In the genomic region with DNA sequence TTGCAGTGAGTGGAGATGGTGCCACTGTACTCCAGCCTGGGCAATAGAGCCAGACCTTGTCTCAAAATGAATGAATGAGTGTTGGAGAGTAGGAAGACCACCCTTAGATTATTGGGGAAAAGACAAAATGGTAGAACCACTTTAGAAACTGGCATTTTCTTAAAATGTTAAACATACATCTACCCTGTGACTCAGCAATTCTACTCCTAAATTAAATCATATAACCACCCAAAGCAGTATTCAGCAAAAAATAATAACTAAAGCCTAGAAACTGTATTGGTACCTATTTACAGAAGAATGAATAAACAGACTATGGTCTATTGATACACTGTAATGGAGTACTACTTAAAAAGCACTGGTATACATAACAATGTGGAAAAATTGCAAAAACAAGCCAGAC, we compare ENCODE assay signal across 25 cellular contexts. TPM values are rescaled to one million over a fixed set of nuclear protein-coding genes. Genes with fewer than 3 reads are reported as not detected.
DNase-seq lines count a peak whose midpoint lies in the region; ATAC-seq, FAIRE-seq and TF ChIP-seq lines count a peak whose summit lies in the region.
"Had no signal": no experiment of that assay in that cellular context is flagged by ENCODE, and none has a peak within 500 bp of the region (broad histone marks: within the 10 kb centered on the region; RNA-seq: fewer than 3 reads in every experiment).

No MANE protein-coding gene starts in this region.

- H3K9ac ChIP-seq in K562 (ENCODE audit: insufficient read depth in 1 of 2, low read depth in 2 of 2, low read length in 2 of 2), result no peak overlapping the region
- H3K9ac ChIP-seq: BLaER1 treated with 17β-estradiol and CSF1 and Interleukin-3, amounts not matched to agents 10 nM and 100 nM had no signal

- TF ChIP-seq POLR2A in A549 (IDR thresholded peaks at IDR 0.05; ENCODE audit: low read length), result no peak
- no peak for TF ChIP-seq POLR2A in K562 (conservative IDR thresholded peaks at IDR 0.05)
- no peak for TF ChIP-seq POLR2A in prostate gland (IDR thresholded peaks at IDR 0.05)

- H3F3A ChIP-seq in GM23338 (replicated peaks; ENCODE audit: low read depth), result no peaks in the 10 kb centered on the region

- H3K9me3 ChIP-seq in A549, result peaks cover 8% of the 10 kb centered on the region
- H3K9me3 ChIP-seq in K562 (replicated peaks; ENCODE audit: control insufficient read depth, insufficient read depth, low read depth, low read length), result peaks cover 10% of the 10 kb centered on the region
- H3K9me3 ChIP-seq in prostate gland, result no peaks in the 10 kb centered on the region
- H3K9me3 ChIP-seq: Caco-2 had no signal

- no peaks in the 10 kb centered on the region for H3K27me3 ChIP-seq in GM23338 (ENCODE audit: insufficient read depth)
- H3K27me3 ChIP-seq in K562 (ENCODE audit: control insufficient read depth in 2 of 2, insufficient read depth in 2 of 2, low read length in 2 of 2), result no peaks in the 10 kb centered on the region
- no peaks in the 10 kb centered on the region for H3K27me3 ChIP-seq in prostate gland (replicated peaks; ENCODE audit: insufficient read depth)
- H3K27me3 ChIP-seq: BLaER1 treated with 17β-estradiol and CSF1 and Interleukin-3, amounts not matched to agents 10 nM and 100 nM had no signal

- peaks cover 16% of the 10 kb centered on the region for H3K4me1 Mint-ChIP-seq in GM23338
- H3K4me1 Mint-ChIP-seq: B cell had no signal

- H3K9me2 ChIP-seq in GM23338 (ENCODE audit: insufficient read depth), result no peaks in the 10 kb centered on the region

- ATAC-seq in A549, result no peak
- ATAC-seq in GM23338, result no peak
- ATAC-seq in K562, result no peak
- ATAC-seq: CD8-positive, alpha-beta T cell; GM12878 had no signal

- H3K27ac Mint-ChIP-seq in GM23338, result peak overlapping the region; percentile 34
- H3K27ac Mint-ChIP-seq: B cell; CD4-positive, alpha-beta T cell; CD8-positive, alpha-beta T cell had no signal

- TF ChIP-seq CTCF in A549 (IDR thresholded peaks at IDR 0.05) (no peak), GM23338 (conservative IDR thresholded peaks at IDR 0.05; ENCODE audit: low read depth in 2 of 2) (no peak), K562 (IDR thresholded peaks at IDR 0.05 in 2 of 3, conservative IDR thresholded peaks at IDR 0.05 in 1 of 3; ENCODE audit: insufficient read depth in 2 of 3, low read depth in 1 of 3, low read length in 3 of 3) (no peak), prostate gland (IDR thresholded peaks at IDR 0.05) (no peak)

- DNase-seq in A549 (ENCODE audit: low read depth in 1 of 2, low spot score in 1 of 2), result no peak
- no peak for DNase-seq in GM23338 (ENCODE audit: low spot score)
- no peak for DNase-seq in K562 (ENCODE audit: extremely low read depth in 1 of 4, low spot score in 3 of 4)
- no peak for DNase-seq in NCI-H526 treated with DMSO at 0.1 percent for 48 hours (lab: John Stamatoyannopoulos, UW)
- DNase-seq in prostate gland (ENCODE audit: low spot score), result no peak
- DNase-seq: 8988T; AML-193; Caco-2; Calu3; CD4-positive, alpha-beta T cell; CD8-positive, alpha-beta T cell; DMS 273 treated with DMSO at 0.1 percent for 48 hours; DMS153; DMS53; DMS79; DND-41; EL; GDM1 had no signal

- no peak overlapping the region for H3K4me3 Mint-ChIP-seq in GM23338
- H3K4me3 Mint-ChIP-seq: B cell; CD4-positive, alpha-beta T cell; CD8-positive, alpha-beta T cell had no signal

- TF ChIP-seq RAD21 in A549 (conservative IDR thresholded peaks at IDR 0.05 in 1 of 2, IDR thresholded peaks at IDR 0.05 in 1 of 2) (no peak), K562 (CRISPR knock-in tag; conservative IDR thresholded peaks at IDR 0.05 in 1 of 2, IDR thresholded peaks at IDR 0.05 in 1 of 2) (no peak)

- H3K36me3 ChIP-seq in GM23338 (ENCODE audit: insufficient read depth), result peaks cover 36% of the 10 kb centered on the region; the same call in 1 of the 2 replicates
- H3K36me3 ChIP-seq in K562 (ENCODE audit: control insufficient read depth, insufficient read depth, low read length), result peaks cover 85% of the 10 kb centered on the region
- H3K36me3 ChIP-seq in prostate gland, result no peaks in the 10 kb centered on the region

- intact Hi-C loops in K562 (cut with micrococcal nuclease) (no loop called here), prostate gland (cut with DNase I) (no loop called here)

- H3K4me2 ChIP-seq in A549, result no peak overlapping the region
- no peak overlapping the region for H3K4me2 ChIP-seq in GM23338
- H3K4me2 ChIP-seq in K562 (ENCODE audit: insufficient read depth, low read length), result no peak overlapping the region
- H3K4me2 ChIP-seq: BLaER1 treated with 17β-estradiol and CSF1 and Interleukin-3, amounts not matched to agents 10 nM and 100 nM had no signal

- TF ChIP-seq EP300 in A549 (IDR thresholded peaks at IDR 0.05), result no peak
- TF ChIP-seq EP300 in K562 (IDR thresholded peaks at IDR 0.05; ENCODE audit: low read length), result no peak

- H4K20me1 ChIP-seq in GM23338 (replicated peaks; ENCODE audit: insufficient read depth), result no peaks in the 10 kb centered on the region; the same call in 1 of the 2 replicates
- no peaks in the 10 kb centered on the region for H4K20me1 ChIP-seq in K562 (replicated peaks; ENCODE audit: control insufficient read depth, insufficient read depth, low read length)
- H4K20me1 ChIP-seq: BLaER1 treated with 17β-estradiol and CSF1 and Interleukin-3, amounts not matched to agents 10 nM and 100 nM had no signal

- POLR2A ChIA-PET in A549 (lab: Yijun Ruan, JAX), result no interaction called here
- POLR2A ChIA-PET in K562 (lab: Yijun Ruan, JAX), result interaction anchor here (1.2 to 2.3 kb wide), 2 partner anchors 8 to 14 kb away, joined by 3 to 7 read pairs; a partner anchor contains a TSS

- no peaks in the 10 kb centered on the region for H3K9me1 ChIP-seq in K562 (ENCODE audit: control insufficient read depth, insufficient read depth, low read length)

- no peaks in the 10 kb centered on the region; the same call in 2 of the 3 replicates for H3K9me3 Mint-ChIP-seq in GM23338
- H3K9me3 Mint-ChIP-seq: CD4-positive, alpha-beta T cell; CD8-positive, alpha-beta T cell had no signal

- H2AFZ ChIP-seq in GM23338, result no peak overlapping the region
- no peak overlapping the region for H2AFZ ChIP-seq in K562 (ENCODE audit: low read depth, low read length)

- H3K27me3 Mint-ChIP-seq in GM23338 (ENCODE audit: insufficient read depth, low read depth, poor library complexity), result no peaks in the 10 kb centered on the region
- H3K27me3 Mint-ChIP-seq: B cell; CD4-positive, alpha-beta T cell had no signal

- H3K4me3 ChIP-seq in A549 (no peak overlapping the region), GM23338 (no peak overlapping the region), K562 (no peak overlapping the region), prostate gland (no peak overlapping the region)
- H3K4me3 ChIP-seq: BLaER1 treated with 17β-estradiol and CSF1 and Interleukin-3, amounts not matched to agents 10 nM and 100 nM; GM12878 had no signal

- H3K27ac ChIP-seq in A549 (peak overlapping the region in 1 of 2 experiments; percentile 43; a peak in 2 of 6 replicates), GM23338 (ENCODE audit: low read depth) (no peak overlapping the region), K562 (ENCODE audit: extremely low read depth, low read depth, low read length) (no peak overlapping the region), prostate gland (no peak overlapping the region)
- H3K27ac ChIP-seq: C4-2B had no signal

- H3K36me3 Mint-ChIP-seq in GM23338 (ENCODE audit: low read depth), result peaks cover 60% of the 10 kb centered on the region

- no TSS peak for BruUV-seq in K562 (replicated peaks; lab: Mats Ljungman, UMichigan)

- no peak for FAIRE-seq in A549 (lab: Jason Lieb, UNC)
- FAIRE-seq in K562 (lab: Jason Lieb, UNC), result no peak
- FAIRE-seq: A204.1, GM12878, GM12892, GM18507 had no signal

- CTCF ChIA-PET in A549 (lab: Yijun Ruan, JAX), result interaction anchor here (1.0 to 1.1 kb wide), 2 partner anchors 630 to 708 kb away, joined by 3 to 4 read pairs; no protein-coding TSS in a partner anchor
- CTCF ChIA-PET in K562 (lab: Yijun Ruan, JAX; ENCODE audit: low intra/inter-chr PET ratio), result no interaction called here

- H3K4me1 ChIP-seq in A549, result no peaks in the 10 kb centered on the region
- H3K4me1 ChIP-seq in GM23338 (ENCODE audit: insufficient read depth), result peaks cover 14% of the 10 kb centered on the region
- no peaks in the 10 kb centered on the region for H3K4me1 ChIP-seq in K562 (replicated peaks in 1 of 2; ENCODE audit: control insufficient read depth in 2 of 2, insufficient read depth in 2 of 2, low read length in 2 of 2)
- no peaks in the 10 kb centered on the region for H3K4me1 ChIP-seq in prostate gland (replicated peaks)
- H3K4me1 ChIP-seq: BLaER1 treated with 17β-estradiol and CSF1 and Interleukin-3, amounts not matched to agents 10 nM and 100 nM; Caco-2 had no signal

- in situ Hi-C loops in K562 (cut with MboI), result loop anchor here (10.0 kb wide), 1 partner anchor 1694 kb away; no protein-coding TSS in a partner anchor

- H3K79me2 ChIP-seq in GM23338 (replicated peaks; ENCODE audit: insufficient read depth), result peaks cover 8% of the 10 kb centered on the region
- H3K79me2 ChIP-seq in K562 (ENCODE audit: control insufficient read depth, insufficient read depth, low read length), result no peaks in the 10 kb centered on the region

RNA-seq across cellular contexts. Expression of a gene that starts 9.1 kb away (rescaled TPM):
- polyA plus RNA-seq in A549 (2011; rRNA removed) (91.9 and 118 TPM in 2 replicates), A549 (2017; fragmentation: RNase III; extraction: RNeasy Plus Mini Kit Qiagen cat#74134 plus additional on column Dnase treatment) (98.0 to 103 TPM (median 101 TPM) in 3 replicates), GM23338 (2016; fragmentation: Nextera tagmentation; extraction: Ambion mirVana) (63.3 and 68.7 TPM in 2 replicates), K562 (2011; rRNA removed) (184 and 231 TPM in 2 replicates), K562 (2014; fragmentation: Illumina TruSeq; extraction: Trizol) (155 and 170 TPM in 2 replicates), K562 (2014; fragmentation: Nextera tagmentation; extraction: Ambion mirVana) (100 to 1,000 TPM; 355 to 429 TPM), K562 (2014; rRNA removed) (124 and 138 TPM in 2 replicates)
- 57.8 and 58.2 TPM in 2 replicates for polyA plus RNA-seq in A549 (2012; cell fraction: cytosol; rRNA removed)
- polyA plus RNA-seq in A549 (2012; cell fraction: nucleus; rRNA removed), result 25.8 and 36.1 TPM in 2 replicates
- polyA minus RNA-seq in A549 (2011; rRNA and poly(A)+ RNA removed), result 16.0 and 21.5 TPM in 2 replicates
- total RNA-seq in GM23338 (2014; rRNA removed; shearing (Covaris generic)), result 79.4 and 105 TPM in 2 replicates
- 31.2 and 57.8 TPM in 2 replicates for total RNA-seq in K562 (2011; cell fraction: chromatin; rRNA removed; ENCODE audit: low replicate concordance)
- 12.5 and 13.3 TPM in 2 replicates for total RNA-seq in K562 (2011; cell fraction: nucleolus; rRNA removed)
- total RNA-seq in K562 (2011; cell fraction: nucleoplasm; rRNA removed), result 32.1 and 42.8 TPM in 2 replicates
- total RNA-seq in K562 (2014; rRNA removed) (68.2 and 72.2 TPM in 2 replicates), K562 (2014; rRNA removed; fragmentation: Illumina TruSeq; extraction: Trizol) (183 and 199 TPM in 2 replicates), K562 (2015; rRNA removed; fragmentation: Illumina TruSeq; extraction: Trizol) (135 and 144 TPM in 2 replicates), K562 (2021) (108 and 111 TPM in 2 replicates), prostate gland (10 to 100 TPM; 16.6 to 21.4 TPM)
- 46.1 and 98.3 TPM in 2 replicates for polyA plus RNA-seq in K562 (2011; cell fraction: cytosol; rRNA removed)
- 20.3 and 45.3 TPM in 2 replicates for polyA plus RNA-seq in K562 (2011; cell fraction: nucleus; rRNA removed)
- polyA plus RNA-seq in K562 (2012), result 99.8 and 124 TPM in 2 replicates
- polyA minus RNA-seq in K562 (2011; rRNA and poly(A)+ RNA removed), result 156 and 162 TPM in 2 replicates
- polyA minus RNA-seq in K562 (2011; cell fraction: cytosol; rRNA and poly(A)+ RNA removed), result 39.5 and 43.5 TPM in 2 replicates
- polyA minus RNA-seq in K562 (2011; cell fraction: nucleus; rRNA and poly(A)+ RNA removed), result 18.3 and 39.2 TPM in 2 replicates

RNA-seq across cellular contexts. Expression of a gene that starts 9.2 kb away (rescaled TPM):
- polyA plus RNA-seq in A549 (2011; rRNA removed) (32.6 and 58.2 TPM in 2 replicates), A549 (2017; fragmentation: RNase III; extraction: RNeasy Plus Mini Kit Qiagen cat#74134 plus additional on column Dnase treatment) (31.8 to 32.8 TPM (median 32.4 TPM) in 3 replicates), GM23338 (2016; fragmentation: Nextera tagmentation; extraction: Ambion mirVana) (31.7 and 37.3 TPM in 2 replicates), K562 (2011; rRNA removed) (32.3 and 49.0 TPM in 2 replicates), K562 (2014; fragmentation: Illumina TruSeq; extraction: Trizol) (36.0 and 43.4 TPM in 2 replicates), K562 (2014; fragmentation: Nextera tagmentation; extraction: Ambion mirVana) (10 to 100 TPM; 56.2 to 59.1 TPM), K562 (2014; rRNA removed) (29.6 and 30.4 TPM in 2 replicates)
- 10.8 and 11.4 TPM in 2 replicates for polyA plus RNA-seq in A549 (2012; cell fraction: cytosol; rRNA removed)
- polyA plus RNA-seq in A549 (2012; cell fraction: nucleus; rRNA removed), result 4.3 and 7.3 TPM in 2 replicates
- 11.6 and 12.8 TPM in 2 replicates for polyA minus RNA-seq in A549 (2011; rRNA and poly(A)+ RNA removed)
- total RNA-seq in GM23338 (2014; rRNA removed; shearing (Covaris generic)), result 44.6 and 44.8 TPM in 2 replicates
- 36.7 and 128 TPM in 2 replicates for total RNA-seq in K562 (2011; cell fraction: chromatin; rRNA removed; ENCODE audit: low replicate concordance)
- 19.0 and 24.6 TPM in 2 replicates for total RNA-seq in K562 (2011; cell fraction: nucleolus; rRNA removed)
- 40.8 and 65.7 TPM in 2 replicates for total RNA-seq in K562 (2011; cell fraction: nucleoplasm; rRNA removed)
- total RNA-seq in K562 (2014; rRNA removed) (22.5 and 26.1 TPM in 2 replicates), K562 (2014; rRNA removed; fragmentation: Illumina TruSeq; extraction: Trizol) (62.5 and 66.7 TPM in 2 replicates), K562 (2015; rRNA removed; fragmentation: Illumina TruSeq; extraction: Trizol) (48.6 and 50.2 TPM in 2 replicates), K562 (2021) (30.1 and 30.4 TPM in 2 replicates), prostate gland (1 to 10 TPM; 2.6 to 3.5 TPM)
- polyA plus RNA-seq in K562 (2011; cell fraction: cytosol; rRNA removed), result 4.4 and 11.2 TPM in 2 replicates
- polyA plus RNA-seq in K562 (2011; cell fraction: nucleus; rRNA removed), result 32.5 and 42.6 TPM in 2 replicates
- 21.7 and 26.3 TPM in 2 replicates for polyA plus RNA-seq in K562 (2012)
- polyA minus RNA-seq in K562 (2011; rRNA and poly(A)+ RNA removed), result 59.5 and 64.2 TPM in 2 replicates
- polyA minus RNA-seq in K562 (2011; cell fraction: cytosol; rRNA and poly(A)+ RNA removed), result 10.6 and 15.4 TPM in 2 replicates
- polyA minus RNA-seq in K562 (2011; cell fraction: nucleus; rRNA and poly(A)+ RNA removed), result 44.7 and 66.6 TPM in 2 replicates

RNA-seq across cellular contexts. Expression of a gene that starts 49.0 kb away (rescaled TPM):
- polyA plus RNA-seq in A549 (2011; rRNA removed), result 54.9 and 63.3 TPM in 2 replicates
- 22.5 and 22.8 TPM in 2 replicates for polyA plus RNA-seq in A549 (2012; cell fraction: cytosol; rRNA removed)
- 5.9 and 6.5 TPM in 2 replicates for polyA plus RNA-seq in A549 (2012; cell fraction: nucleus; rRNA removed)
- 36.2 to 39.1 TPM (median 38.1 TPM) in 3 replicates for polyA plus RNA-seq in A549 (2017; fragmentation: RNase III; extraction: RNeasy Plus Mini Kit Qiagen cat#74134 plus additional on column Dnase treatment)
- polyA minus RNA-seq in A549 (2011; rRNA and poly(A)+ RNA removed), result 14.5 and 18.1 TPM in 2 replicates
- total RNA-seq in GM23338 (2014; rRNA removed; shearing (Covaris generic)), result 6.6 and 7.5 TPM in 2 replicates
- polyA plus RNA-seq in GM23338 (2016; fragmentation: Nextera tagmentation; extraction: Ambion mirVana), result 18.4 and 24.6 TPM in 2 replicates
- 5.7 and 16.7 TPM in 2 replicates for total RNA-seq in K562 (2011; cell fraction: chromatin; rRNA removed; ENCODE audit: low replicate concordance)
- total RNA-seq in K562 (2011; cell fraction: nucleolus; rRNA removed), result 5.0 and 6.8 TPM in 2 replicates
- 4.5 and 9.2 TPM in 2 replicates for total RNA-seq in K562 (2011; cell fraction: nucleoplasm; rRNA removed)
- 19.7 and 22.9 TPM in 2 replicates for total RNA-seq in K562 (2014; rRNA removed)
- 27.5 and 33.4 TPM in 2 replicates for total RNA-seq in K562 (2014; rRNA removed; fragmentation: Illumina TruSeq; extraction: Trizol)
- total RNA-seq in K562 (2015; rRNA removed; fragmentation: Illumina TruSeq; extraction: Trizol), result 32.1 and 35.1 TPM in 2 replicates
- 14.1 and 14.3 TPM in 2 replicates for total RNA-seq in K562 (2021)
- 43.5 and 52.9 TPM in 2 replicates for polyA plus RNA-seq in K562 (2011; rRNA removed)
- polyA plus RNA-seq in K562 (2011; cell fraction: cytosol; rRNA removed), result 18.9 and 23.4 TPM in 2 replicates
- polyA plus RNA-seq in K562 (2011; cell fraction: nucleus; rRNA removed), result 12.5 and 15.6 TPM in 2 replicates
- polyA plus RNA-seq in K562 (2012), result 26.8 and 34.3 TPM in 2 replicates
- polyA plus RNA-seq in K562 (2014; fragmentation: Illumina TruSeq; extraction: Trizol), result 49.3 and 54.4 TPM in 2 replicates
- 10 to 100 TPM; 67.9 to 74.9 TPM for polyA plus RNA-seq in K562 (2014; fragmentation: Nextera tagmentation; extraction: Ambion mirVana)
- 28.3 and 33.8 TPM in 2 replicates for polyA plus RNA-seq in K562 (2014; rRNA removed)
- 23.2 and 27.8 TPM in 2 replicates for polyA minus RNA-seq in K562 (2011; rRNA and poly(A)+ RNA removed)
- polyA minus RNA-seq in K562 (2011; cell fraction: cytosol; rRNA and poly(A)+ RNA removed), result 14.1 and 14.6 TPM in 2 replicates
- polyA minus RNA-seq in K562 (2011; cell fraction: nucleus; rRNA and poly(A)+ RNA removed), result 7.1 and 15.3 TPM in 2 replicates
- total RNA-seq in prostate gland, result 100 to 1,000 TPM in 1 of 2 donors, 10 to 100 TPM in 1; 60.9 to 110 TPM

Comparison
In these comparisons a context has a peak if more than half of its experiments do, and no peak if none do; other contexts are left out.
1. RNA of a gene that starts 9.2 kb away (total RNA-seq): 19.0 to 128 TPM in K562 and 44.6 to 44.8 TPM in GM23338; 2.6 to 3.5 TPM in prostate gland; every median in the first group is over 4 times any median in the second.